Comparison of ENCODE assay signal across 9 cellular contexts in the genomic region with DNA sequence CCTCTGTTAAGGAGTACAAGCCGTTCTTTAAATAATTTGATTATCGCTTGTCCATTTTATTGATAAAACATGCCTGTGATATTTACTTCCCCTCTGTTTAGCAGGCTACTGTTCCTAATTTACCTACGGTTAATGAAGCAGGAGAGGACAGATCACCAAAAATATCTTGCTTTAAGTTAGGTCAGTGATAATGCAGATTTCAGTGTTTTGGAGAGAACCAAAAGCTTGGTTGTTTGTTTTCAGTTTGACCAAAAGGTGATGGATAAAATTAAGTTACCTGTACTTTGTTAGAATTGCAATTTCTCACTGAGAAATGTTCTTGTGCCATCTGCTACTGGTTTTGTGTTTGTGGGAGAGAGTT. TPM values are rescaled to one million over a fixed set of nuclear protein-coding genes. Genes with fewer than 3 reads are reported as not detected.
DNase-seq lines count a peak whose midpoint lies in the region; ATAC-seq and TF ChIP-seq lines count a peak whose summit lies in the region.
"Had no signal": no experiment of that assay in that cellular context is flagged by ENCODE, and none has a peak within 500 bp of the region (broad histone marks: within the 10 kb centered on the region; RNA-seq: fewer than 3 reads in every experiment).

No MANE protein-coding gene starts in this region.

- no peak for TF ChIP-seq RAD21 in SK-N-SH (IDR thresholded peaks at IDR 0.05; ENCODE audit: low read length)

- H3K4me2 ChIP-seq in SK-N-SH (peak overlapping the region; percentile 82), hepatocyte (peak overlapping the region; percentile 91)

- H3K27me3 Mint-ChIP-seq in activated CD4-positive, alpha-beta memory T cell treated with anti-CD3 and anti-CD28 coated beads for 36 hours: no peaks in the 10 kb centered on the region
- H3K27me3 Mint-ChIP-seq in stimulated activated naive CD8-positive, alpha-beta T cell treated with anti-CD3 and anti-CD28 coated beads, Interleukin-15, amount 100 ng/mL, for 72 hours: no peaks in the 10 kb centered on the region

- DNase-seq in SK-N-SH: no peak
- no peak for DNase-seq in activated CD4-positive, alpha-beta memory T cell treated with anti-CD3 and anti-CD28 coated beads for 36 hours
- DNase-seq in hepatocyte (ENCODE audit: low spot score): no peak
- DNase-seq in stimulated activated naive CD8-positive, alpha-beta T cell treated with anti-CD3 and anti-CD28 coated beads, Interleukin-15, amount 100 ng/mL, for 72 hours: no peak
- no peak for DNase-seq in effector CD4-positive, alpha-beta T cell
- DNase-seq in stimulated activated naive CD4-positive, alpha-beta T cell treated with Interleukin-2 at 50 U/mL for 16 hours (lab: John Stamatoyannopoulos, UW): no peak
- no peak for DNase-seq in SHP77 (lab: John Stamatoyannopoulos, UW)
- DNase-seq: activated gamma-delta T cell treated with Interleukin-2 at 50 U/mL for 16 hours had no signal

- peak overlapping the region; percentile 98 for H3K9ac ChIP-seq in SK-N-SH

- 3% methylated on average over 3 of the region's 3 CpGs for WGBS in SK-N-SH (ENCODE audit: low lambda C conversion rate)
- 12% methylated on average over 3 of the region's 3 CpGs for WGBS in hepatocyte (ENCODE audit: low lambda C conversion rate, missing lambda C conversion rate)

- H3F3A ChIP-seq in SK-N-SH (replicated peaks; ENCODE audit: insufficient read depth): peaks cover 19% of the 10 kb centered on the region

- CTCF ChIA-PET in SK-N-SH (lab: Yijun Ruan, JAX): interaction anchor here (1.0 to 16.8 kb wide), 5 partner anchors 9 to 148 kb away, joined by 3 to 617 read pairs (median 20); no protein-coding TSS in a partner anchor
- CTCF ChIA-PET in activated CD4-positive, alpha-beta memory T cell treated with anti-CD3 and anti-CD28 coated beads for 36 hours (lab: Charles Lee): interaction anchor here (1.2 to 4.3 kb wide), 3 partner anchors 10 to 133 kb away, joined by 5 to 22 read pairs (median 20); no protein-coding TSS in a partner anchor

- peaks cover 64% of the 10 kb centered on the region for H3K79me2 ChIP-seq in SK-N-SH (ENCODE audit: insufficient read depth)
- H3K79me2 ChIP-seq in hepatocyte: peaks cover 56% of the 10 kb centered on the region

- peak overlapping the region; percentile 79 to 91 for H3K4me3 ChIP-seq in SK-N-SH (ENCODE audit: low read depth in 2 of 2, low read length in 1 of 2)
- H3K4me3 ChIP-seq in hepatocyte: peak overlapping the region; percentile 61

- H3K9me2 ChIP-seq in SK-N-SH (no peaks in the 10 kb centered on the region), hepatocyte (replicated peaks; ENCODE audit: insufficient read depth) (no peaks in the 10 kb centered on the region)

- no peak for TF ChIP-seq EP300 in SK-N-SH (IDR thresholded peaks at IDR 0.05; ENCODE audit: borderline replicate concordance in 1 of 2, low read depth in 1 of 2, low read length in 1 of 2)

- no peak for ATAC-seq in SK-N-SH treated with all-trans-retinoic acid at 6 μM for 48 hours
- ATAC-seq in stimulated activated naive CD8-positive, alpha-beta T cell treated with anti-CD3 and anti-CD28 coated beads, Interleukin-15, amount 100 ng/mL, for 72 hours: no peak

- H4K20me1 ChIP-seq in SK-N-SH (ENCODE audit: insufficient read depth) (peaks cover 43% of the 10 kb centered on the region), hepatocyte (ENCODE audit: insufficient read depth, poor library complexity, severe bottlenecking) (peaks cover 8% of the 10 kb centered on the region)

- no peaks in the 10 kb centered on the region for H3K9me3 ChIP-seq in SK-N-SH
- no peaks in the 10 kb centered on the region for H3K9me3 ChIP-seq in hepatocyte (ENCODE audit: low read depth)

- H3K9me3 Mint-ChIP-seq in activated CD4-positive, alpha-beta memory T cell treated with anti-CD3 and anti-CD28 coated beads for 36 hours: no peaks in the 10 kb centered on the region
- H3K9me3 Mint-ChIP-seq in stimulated activated naive CD8-positive, alpha-beta T cell treated with anti-CD3 and anti-CD28 coated beads, Interleukin-15, amount 100 ng/mL, for 72 hours: no peaks in the 10 kb centered on the region

- H3K36me3 Mint-ChIP-seq in activated CD4-positive, alpha-beta memory T cell treated with anti-CD3 and anti-CD28 coated beads for 36 hours: peaks cover 1% of the 10 kb centered on the region

- no peaks in the 10 kb centered on the region for H3K27me3 ChIP-seq in SK-N-SH (ENCODE audit: insufficient read depth)
- H3K27me3 ChIP-seq in hepatocyte: no peaks in the 10 kb centered on the region

- H3K4me3 Mint-ChIP-seq in activated CD4-positive, alpha-beta memory T cell treated with anti-CD3 and anti-CD28 coated beads for 36 hours: peak overlapping the region; percentile 95
- peak overlapping the region; percentile 78 to 84 for H3K4me3 Mint-ChIP-seq in stimulated activated naive CD8-positive, alpha-beta T cell treated with anti-CD3 and anti-CD28 coated beads, Interleukin-15, amount 100 ng/mL, for 72 hours

- POLR2A ChIA-PET in SK-N-SH (lab: Yijun Ruan, JAX): interaction anchor here (1.0 to 1.3 kb wide), 2 partner anchors 9 to 45 kb away, joined by 3 to 5 read pairs; partner anchors contain the start of gene TROAP
- POLR2A ChIA-PET in activated CD4-positive, alpha-beta memory T cell treated with anti-CD3 and anti-CD28 coated beads for 36 hours (lab: Charles Lee): no interaction called here

- H3K36me3 ChIP-seq in SK-N-SH (replicated peaks in 1 of 2; ENCODE audit: control insufficient read depth in 1 of 2, insufficient read depth in 2 of 2, low read length in 1 of 2) (peaks cover 0 to 26% of the 10 kb centered on the region in 2 experiments), hepatocyte (replicated peaks; ENCODE audit: insufficient read depth, low read depth) (no peaks in the 10 kb centered on the region)

- H2AFZ ChIP-seq in SK-N-SH (ENCODE audit: low read depth) (no peak overlapping the region), hepatocyte (peak overlapping the region; percentile 48)

- intact Hi-C loops in activated CD4-positive, alpha-beta memory T cell treated with anti-CD3 and anti-CD28 coated beads for 36 hours (cut with micrococcal nuclease): loop anchor here (5.0 kb wide), 2 partner anchors 84 to 254 kb away; partner anchors contain the start of gene PRPF40B

- TF ChIP-seq CTCF in SK-N-SH (IDR thresholded peaks at IDR 0.05): no peak
- TF ChIP-seq CTCF in hepatocyte (IDR thresholded peaks at IDR 0.05; ENCODE audit: poor library complexity): no peak

- H3K4me1 Mint-ChIP-seq in activated CD4-positive, alpha-beta memory T cell treated with anti-CD3 and anti-CD28 coated beads for 36 hours (ENCODE audit: low read depth): peaks cover 23% of the 10 kb centered on the region
- peaks cover 44% of the 10 kb centered on the region for H3K4me1 Mint-ChIP-seq in stimulated activated naive CD8-positive, alpha-beta T cell treated with anti-CD3 and anti-CD28 coated beads, Interleukin-15, amount 100 ng/mL, for 72 hours

- H3K4me1 ChIP-seq in SK-N-SH (ENCODE audit: control insufficient read depth in 1 of 2, insufficient read depth in 2 of 2, low read depth in 1 of 2, low read length in 1 of 2) (peaks cover 3 to 6% of the 10 kb centered on the region in 2 experiments; a peak in 3 of 4 replicates), hepatocyte (ENCODE audit: insufficient read depth) (peaks cover 22% of the 10 kb centered on the region)

- H3K27ac ChIP-seq in SK-N-SH (ENCODE audit: low read depth in 2 of 2, low read length in 1 of 2): peak overlapping the region; percentile 90
- H3K27ac ChIP-seq in hepatocyte: peak overlapping the region; percentile 97

- H3K27ac Mint-ChIP-seq in activated CD4-positive, alpha-beta memory T cell treated with anti-CD3 and anti-CD28 coated beads for 36 hours: no peak overlapping the region
- H3K27ac Mint-ChIP-seq in stimulated activated naive CD8-positive, alpha-beta T cell treated with anti-CD3 and anti-CD28 coated beads, Interleukin-15, amount 100 ng/mL, for 72 hours: no peak overlapping the region

TF ChIP-seq in SK-N-SH, 30 proteins besides CTCF, POLR2A, EP300 and RAD21 (continues in another document):
- TF ChIP-seq EZH2phosphoT487 (IDR thresholded peaks at IDR 0.05; ENCODE audit: borderline replicate concordance, low read depth) (no peak), SIN3A (IDR thresholded peaks at IDR 0.05; ENCODE audit: borderline replicate concordance, low read depth, low read length) (no peak)

TF ChIP-seq in SK-N-SH treated with all-trans-retinoic acid at 6 μM for 48 hours, 23 proteins besides CTCF, POLR2A, EP300 and RAD21 (continues in another document):
- no peak for TF ChIP-seq ZC3H10 (CRISPR knock-in tag; IDR thresholded peaks at IDR 0.05)
- TF ChIP-seq ZFP30 (CRISPR knock-in tag; IDR thresholded peaks at IDR 0.05): no peak
- TF ChIP-seq RARB (CRISPR knock-in tag; IDR thresholded peaks at IDR 0.05): no peak
- no peak for TF ChIP-seq BACH2 (CRISPR knock-in tag; IDR thresholded peaks at IDR 0.05; ENCODE audit: borderline replicate concordance)

RNA-seq across cellular contexts. Expression of gene SPATS2, which starts 1.0 kb away (rescaled TPM):
- 72.9 and 90.2 TPM in 2 replicates for polyA plus RNA-seq in SK-N-SH (2012; rRNA removed)
- 85.7 and 87.4 TPM in 2 replicates for polyA plus RNA-seq in SK-N-SH (2012; cell fraction: cytosol; rRNA removed)
- polyA plus RNA-seq in SK-N-SH (2012; cell fraction: nucleus; rRNA removed): 82.4 and 120 TPM in 2 replicates
- 10 to 100 TPM in 1 of 2 experiments, 1 to 10 TPM in 1; 9.7 to 12.9 TPM for total RNA-seq in activated CD4-positive, alpha-beta memory T cell treated with anti-CD3 and anti-CD28 coated beads for 36 hours
- 24.9 and 26.5 TPM in 2 replicates for total RNA-seq in hepatocyte
- 36.8 and 39.8 TPM in 2 replicates for polyA plus RNA-seq in hepatocyte

RNA-seq across cellular contexts. Expression of gene DNAJC22, which starts 21.5 kb away (rescaled TPM):
- polyA plus RNA-seq in SK-N-SH (2012; rRNA removed) (4.5 and 5.3 TPM in 2 replicates), hepatocyte (16.1 and 17.8 TPM in 2 replicates)
- polyA plus RNA-seq in SK-N-SH (2012; cell fraction: cytosol; rRNA removed): 3.5 and 4.0 TPM in 2 replicates
- polyA plus RNA-seq in SK-N-SH (2012; cell fraction: nucleus; rRNA removed): 5.0 and 5.8 TPM in 2 replicates
- total RNA-seq in activated CD4-positive, alpha-beta memory T cell treated with anti-CD3 and anti-CD28 coated beads for 36 hours: under 1 TPM in 1 of 2 experiments, not detected in 1; 0.10 TPM
- 28.3 and 30.7 TPM in 2 replicates for total RNA-seq in hepatocyte

RNA-seq across cellular contexts. Expression of gene C1QL4, which starts 31.2 kb away (rescaled TPM):
- 9.8 and 14.6 TPM in 2 replicates for polyA plus RNA-seq in SK-N-SH (2012; rRNA removed)
- 6.4 and 10.9 TPM in 2 replicates for polyA plus RNA-seq in SK-N-SH (2012; cell fraction: cytosol; rRNA removed)
- 16.9 and 21.6 TPM in 2 replicates for polyA plus RNA-seq in SK-N-SH (2012; cell fraction: nucleus; rRNA removed)
- not detected for total RNA-seq in activated CD4-positive, alpha-beta memory T cell treated with anti-CD3 and anti-CD28 coated beads for 36 hours
- total RNA-seq in hepatocyte: not detected in 2 replicates
- polyA plus RNA-seq in hepatocyte: not detected in 2 replicates

RNA-seq across cellular contexts. Expression of gene TROAP, which starts 45.2 kb away (rescaled TPM):
- polyA plus RNA-seq in SK-N-SH (2012; rRNA removed) (15.0 and 26.2 TPM in 2 replicates), hepatocyte (8.0 and 12.5 TPM in 2 replicates)
- 13.0 and 14.9 TPM in 2 replicates for polyA plus RNA-seq in SK-N-SH (2012; cell fraction: cytosol; rRNA removed)
- 46.8 and 65.0 TPM in 2 replicates for polyA plus RNA-seq in SK-N-SH (2012; cell fraction: nucleus; rRNA removed)
- total RNA-seq in activated CD4-positive, alpha-beta memory T cell treated with anti-CD3 and anti-CD28 coated beads for 36 hours: 10 to 100 TPM; 57.7 to 64.9 TPM
- 3.4 and 4.1 TPM in 2 replicates for total RNA-seq in hepatocyte

Comparison
In these comparisons a context has a peak if more than half of its experiments do, and no peak if none do; other contexts are left out.
1. RNA of gene DNAJC22, which starts 21.5 kb away (total RNA-seq): 28.3 to 30.7 TPM in hepatocyte; 0.10 TPM in activated CD4-positive, alpha-beta memory T cell treated with anti-CD3 and anti-CD28 coated beads for 36 hours; every median in the first group is over 10 times any median in the second.